In genomic region chr12:56636118-56636674, GRCh38 we compare ENCODE assay signal across 1 cellular context.
TF ChIP-seq lines count a peak whose summit lies in the region.

No MANE protein-coding gene starts in this region.

TF ChIP-seq in GM12878, 131 proteins besides CTCF, POLR2A, EP300 and RAD21 (continued from another document):
- peak; percentile 37; the same call in 1 of the 2 replicates for TF ChIP-seq MLLT1 (IDR thresholded peaks at IDR 0.05)
- no peak for TF ChIP-seq HDAC6 (IDR thresholded peaks at IDR 0.05; ENCODE audit: unreplicated experiment)
- TF ChIP-seq SRF (IDR thresholded peaks at IDR 0.05; ENCODE audit: low read depth in 2 of 2, low read length in 2 of 2), result no peak
- TF ChIP-seq ZNF592 (IDR thresholded peaks at IDR 0.05), result no peak
- TF ChIP-seq MEF2A (IDR thresholded peaks at IDR 0.05; ENCODE audit: insufficient read depth, low read depth, low read length), result no peak
- TF ChIP-seq ZNF687 (IDR thresholded peaks at IDR 0.05), result peak; percentile 62
- peak; percentile 96 for TF ChIP-seq HDGF (IDR thresholded peaks at IDR 0.05)
- peak; percentile 42 for TF ChIP-seq RELA (IDR thresholded peaks at IDR 0.05; ENCODE audit: borderline replicate concordance, partially characterized antibody)
- TF ChIP-seq FOXK2 (IDR thresholded peaks at IDR 0.05), result no peak; the same call in 1 of the 2 replicates
- 0 out of 2 replicates have a peak, but pooled peaks have one; percentile 8 for TF ChIP-seq EED (IDR thresholded peaks at IDR 0.05; ENCODE audit: low read depth)
